In genomic region chr1:41382531-41383090, GRCh38 we compare ENCODE assay signal across 8 cellular contexts. TPM values are rescaled to one million over a fixed set of nuclear protein-coding genes. Genes with fewer than 3 reads are reported as not detected.
DNase-seq lines count a peak whose midpoint lies in the region; ATAC-seq lines count a peak whose summit lies in the region.

No MANE protein-coding gene starts in this region.

- 2 to 4% methylated on average over 33 to 40 of the region's 40 CpGs for WGBS in esophagus, 2 donors

- peaks cover 29 to 35% of the 10 kb centered on the region in 2 donors for H3K27me3 Mint-ChIP-seq in natural killer cell treated with Interleukin-12 subunit alpha and Interleukin-12 subunit beta and Interleukin-15 and Interleukin-18, amount 100 ng/mL, for 72 hours

- peaks cover 79% of the 10 kb centered on the region for H3K27me3 ChIP-seq in BLaER1
- H3K27me3 ChIP-seq in esophagus (ENCODE audit: control insufficient read depth in 1 of 2, insufficient read depth in 2 of 2, low read length in 2 of 2): no peaks in the 10 kb centered on the region

- H3K4me1 Mint-ChIP-seq in natural killer cell treated with Interleukin-12 subunit alpha and Interleukin-12 subunit beta and Interleukin-15 and Interleukin-18, amount 100 ng/mL, for 72 hours (ENCODE audit: low read depth in 2 of 2): peaks cover 11 to 14% of the 10 kb centered on the region in 2 donors

- peak in 1 of 2 donors; percentile 21 for ATAC-seq in natural killer cell treated with Interleukin-12 subunit alpha and Interleukin-12 subunit beta and Interleukin-15 and Interleukin-18, amount 100 ng/mL, for 72 hours
- no peak for ATAC-seq in HG03342 (IDR thresholded peaks at IDR 0.05; ENCODE audit: unreplicated experiment)
- no peak for ATAC-seq in GM19351 (IDR thresholded peaks at IDR 0.05; ENCODE audit: unreplicated experiment)

- H3K4me3 Mint-ChIP-seq in natural killer cell treated with Interleukin-12 subunit alpha and Interleukin-12 subunit beta and Interleukin-15 and Interleukin-18, amount 100 ng/mL, for 72 hours: peak overlapping the region; percentile 47

- H3K27ac ChIP-seq in BLaER1 (peak overlapping the region; percentile 79), esophagus (ENCODE audit: low read depth in 2 of 2, low read length in 1 of 2) (peak overlapping the region; percentile 88 to 89)

- DNase-seq in NCI-H774 (lab: John Stamatoyannopoulos, UW) (peak; percentile 79), DMS153 (lab: John Stamatoyannopoulos, UW) (no peak)
- no peak for DNase-seq in natural killer cell treated with Interleukin-12 subunit alpha and Interleukin-12 subunit beta and Interleukin-15 and Interleukin-18, amount 100 ng/mL, for 72 hours (ENCODE audit: low spot score)
- no peak for DNase-seq in activated CD4-positive, alpha-beta T cell treated with anti-CD3 and anti-CD28 coated beads for 1 hour

- peak overlapping the region; percentile 76 for H3K9ac ChIP-seq in BLaER1

- H3K27ac Mint-ChIP-seq in natural killer cell treated with Interleukin-12 subunit alpha and Interleukin-12 subunit beta and Interleukin-15 and Interleukin-18, amount 100 ng/mL, for 72 hours: no peak overlapping the region

- peak overlapping the region; percentile 66 for H3K4me3 ChIP-seq in BLaER1
- H3K4me3 ChIP-seq in esophagus (ENCODE audit: low read depth in 1 of 2, low read length in 2 of 2): peak overlapping the region; percentile 56 to 57

- peaks cover 87% of the 10 kb centered on the region for H4K20me1 ChIP-seq in BLaER1

- H3K4me1 ChIP-seq in BLaER1 (peaks cover 71% of the 10 kb centered on the region), esophagus (ENCODE audit: control insufficient read depth in 2 of 2, insufficient read depth in 2 of 2, low read length in 1 of 2) (peaks cover 13 to 17% of the 10 kb centered on the region in 2 donors)

- H3K9me3 Mint-ChIP-seq in natural killer cell treated with Interleukin-12 subunit alpha and Interleukin-12 subunit beta and Interleukin-15 and Interleukin-18, amount 100 ng/mL, for 72 hours: no peaks in the 10 kb centered on the region

- H3K36me3 Mint-ChIP-seq in natural killer cell treated with Interleukin-12 subunit alpha and Interleukin-12 subunit beta and Interleukin-15 and Interleukin-18, amount 100 ng/mL, for 72 hours: no peaks in the 10 kb centered on the region

- no peaks in the 10 kb centered on the region for H3K36me3 ChIP-seq in BLaER1
- no peaks in the 10 kb centered on the region for H3K36me3 ChIP-seq in esophagus (ENCODE audit: control insufficient read depth in 2 of 2, insufficient read depth in 2 of 2, low read length in 1 of 2)

- peak overlapping the region; percentile 92 for H3K4me2 ChIP-seq in BLaER1

- no peaks in the 10 kb centered on the region for H3K9me3 ChIP-seq in BLaER1
- H3K9me3 ChIP-seq in esophagus (ENCODE audit: control insufficient read depth in 2 of 2, insufficient read depth in 1 of 2, low read depth in 1 of 2, low read length in 1 of 2): peaks cover 0 to 2% of the 10 kb centered on the region in 2 donors

RNA-seq across cellular contexts. Expression of gene FOXO6, which starts 21.4 kb away (rescaled TPM):
- polyA plus RNA-seq in esophagus: under 1 TPM; 0.15 to 0.28 TPM
- total RNA-seq in natural killer cell treated with Interleukin-12 subunit alpha and Interleukin-12 subunit beta and Interleukin-15 and Interleukin-18, amount 100 ng/mL, for 72 hours: not detected
